Comparison of ENCODE assay signal across 8 cellular contexts in genomic region chr12:6827982-6828670, GRCh38. TPM values are rescaled to one million over a fixed set of nuclear protein-coding genes. Genes with fewer than 3 reads are reported as not detected.
DNase-seq lines count a peak whose midpoint lies in the region; ATAC-seq and TF ChIP-seq lines count a peak whose summit lies in the region.

Gene P3H3, plus strand, starts transcription at chr12:6828407. Its CDS starts 34 bp downstream, at chr12:6828441.

- intact Hi-C loops in thyroid gland (cut with DNase I), result no loop called here

- H3K27ac ChIP-seq in C4-2B (no peak within 1 kb of the TSS; the same call in 1 of the 2 replicates), HL-60 (replicated peaks) (no peak within 1 kb of the TSS), thyroid gland (peak within 1 kb of the TSS; percentile 70 to 80 (median 73))

- DNase-seq in HL-60 (ENCODE audit: low read depth in 1 of 2, low spot score in 1 of 2), result no peak
- DNase-seq in mesenteric fat pad (ENCODE audit: low spot score), result no peak
- DNase-seq in thyroid gland, result peak; percentile 25 to 35
- DNase-seq in KG1 (lab: John Stamatoyannopoulos, UW), result no peak

- ATAC-seq in SK-N-SH treated with all-trans-retinoic acid at 6 μM for 48 hours (peak; percentile 32), HG03280 (IDR thresholded peaks at IDR 0.05; ENCODE audit: unreplicated experiment) (no peak)

- no peaks in the 10 kb centered on the region for H3K9me3 ChIP-seq in thyroid gland

- peak in 1 of 2 donors; percentile 24 for TF ChIP-seq POLR2A in thyroid gland (IDR thresholded peaks at IDR 0.05)

- peaks cover 8 to 11% of the 10 kb centered on the region in 2 donors for H3K4me1 ChIP-seq in thyroid gland

- TF ChIP-seq CTCF in C4-2B (conservative IDR thresholded peaks at IDR 0.05), result peak; percentile 31
- TF ChIP-seq CTCF in HL-60 (IDR thresholded peaks at IDR 0.05; ENCODE audit: insufficient read depth, low read length), result no peak
- TF ChIP-seq CTCF in thyroid gland (IDR thresholded peaks at IDR 0.05), result peak in 1 of 6 experiments; percentile 18

- WGBS in thyroid gland, 2 donors, result 2% methylated on average over 22 to 24 of the region's 42 CpGs

- no peaks in the 10 kb centered on the region for H3K36me3 ChIP-seq in thyroid gland

- in situ Hi-C loops in endometrial microvascular endothelial cells (cut with HindIII; ENCODE audit: inconsistent ontology term, low pct_unique_long_range_greater_than_20kb, low sequenced_read_pairs), result no loop called here

- H3K27me3 ChIP-seq in HL-60 (ENCODE audit: insufficient read depth, poor library complexity, severe bottlenecking) (peaks cover 23% of the 10 kb centered on the region), thyroid gland (no peaks in the 10 kb centered on the region)

- H3K4me3 ChIP-seq in HL-60 (replicated peaks; ENCODE audit: insufficient read depth, low read length) (peak within 1 kb of the TSS; percentile 39), thyroid gland (replicated peaks in 1 of 3) (peak within 1 kb of the TSS; percentile 61 to 93 (median 88))

TF ChIP-seq in SK-N-SH treated with all-trans-retinoic acid at 6 μM for 48 hours, 23 proteins besides CTCF, POLR2A, EP300 and RAD21:
- TF ChIP-seq GLIS3 (CRISPR knock-in tag; IDR thresholded peaks at IDR 0.05) (no peak), BACH2 (CRISPR knock-in tag; IDR thresholded peaks at IDR 0.05; ENCODE audit: borderline replicate concordance) (no peak), PATZ1 (CRISPR knock-in tag; IDR thresholded peaks at IDR 0.05; ENCODE audit: borderline replicate concordance) (no peak), RARB (CRISPR knock-in tag; IDR thresholded peaks at IDR 0.05) (no peak), TOX (CRISPR knock-in tag; IDR thresholded peaks at IDR 0.05; ENCODE audit: borderline replicate concordance) (no peak), SNAI2 (CRISPR knock-in tag; IDR thresholded peaks at IDR 0.05) (no peak), TCF4 (CRISPR knock-in tag; IDR thresholded peaks at IDR 0.05; ENCODE audit: borderline replicate concordance) (no peak), PPARA (CRISPR knock-in tag; IDR thresholded peaks at IDR 0.05; ENCODE audit: borderline replicate concordance) (no peak), ZNF70 (CRISPR knock-in tag; IDR thresholded peaks at IDR 0.05) (no peak), CSDC2 (CRISPR knock-in tag; IDR thresholded peaks at IDR 0.05) (no peak), ARNTL (CRISPR knock-in tag; IDR thresholded peaks at IDR 0.05; ENCODE audit: borderline replicate concordance, low read depth) (no peak), CREB5 (CRISPR knock-in tag; IDR thresholded peaks at IDR 0.05; ENCODE audit: low read depth) (no peak), CSRNP3 (CRISPR knock-in tag; IDR thresholded peaks at IDR 0.05) (no peak), POU6F1 (CRISPR knock-in tag; IDR thresholded peaks at IDR 0.05; ENCODE audit: borderline replicate concordance, low read depth) (no peak), ISL1 (CRISPR knock-in tag; IDR thresholded peaks at IDR 0.05) (no peak), ZFP30 (CRISPR knock-in tag; IDR thresholded peaks at IDR 0.05) (no peak), ZNF565 (CRISPR knock-in tag; conservative IDR thresholded peaks at IDR 0.05; ENCODE audit: low read depth) (no peak), ZNF8 (CRISPR knock-in tag; IDR thresholded peaks at IDR 0.05) (no peak), TSHZ2 (CRISPR knock-in tag; IDR thresholded peaks at IDR 0.05) (no peak), ZFP3 (CRISPR knock-in tag; IDR thresholded peaks at IDR 0.05) (no peak)

RNA-seq across cellular contexts. Expression of gene P3H3, which starts in this region (rescaled TPM):
- 32.3 TPM for total RNA-seq in endometrial microvascular endothelial cells (ENCODE audit: inconsistent ontology term)
- total RNA-seq in mesenteric fat pad, result 11.1 TPM
- total RNA-seq in thyroid gland, result 10 to 100 TPM; 13.6 to 27.9 (median 20.3) TPM

Comparison
In these comparisons a context has a peak if more than half of its experiments do, and no peak if none do; other contexts are left out.
1. H3K27ac ChIP-seq: peak in thyroid gland (3 of 3); none in C4-2B (single experiment) and HL-60 (single experiment).
2. DNase-seq: peak in thyroid gland (2 of 2); none in HL-60 (0 of 2), mesenteric fat pad (single experiment) and KG1 (single experiment).